22 cellular contexts compared by ENCODE assay signal in the genomic region with DNA sequence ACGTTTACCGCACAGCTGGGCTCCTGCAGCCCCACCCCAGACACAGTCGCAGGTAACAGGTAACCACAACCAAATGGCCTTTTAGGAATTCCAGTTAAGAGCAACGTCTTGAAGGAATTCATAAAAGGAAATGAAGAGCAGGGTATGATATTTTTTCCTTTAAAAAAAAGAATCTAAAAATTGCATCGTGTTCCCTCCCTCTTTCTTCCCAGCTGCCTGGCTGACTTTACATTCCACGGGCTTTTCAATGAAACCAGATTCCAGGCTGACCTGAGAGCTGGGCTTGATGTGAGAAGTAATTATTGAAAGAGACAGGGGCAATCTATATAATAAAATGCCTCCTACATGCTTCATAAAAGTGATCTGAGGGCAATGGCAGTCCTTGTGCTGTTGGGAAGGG. TPM values are rescaled to one million over a fixed set of nuclear protein-coding genes. Genes with fewer than 3 reads are reported as not detected.
DNase-seq lines count a peak whose midpoint lies in the region; ATAC-seq, FAIRE-seq and TF ChIP-seq lines count a peak whose summit lies in the region.
"Had no signal": no experiment of that assay in that cellular context is flagged by ENCODE, and none has a peak within 500 bp of the region (broad histone marks: within the 10 kb centered on the region; RNA-seq: fewer than 3 reads in every experiment).

No MANE protein-coding gene starts in this region.

- ATAC-seq in GM19328 (IDR thresholded peaks at IDR 0.05; ENCODE audit: unreplicated experiment): no peak
- ATAC-seq: CD8-positive, alpha-beta T cell had no signal

- TF ChIP-seq POLR2A in breast epithelium (IDR thresholded peaks at IDR 0.05): no peak

- H3K36me3 Mint-ChIP-seq in astrocyte (ENCODE audit: low read depth, unreplicated experiment): no peaks in the 10 kb centered on the region
- H3K36me3 Mint-ChIP-seq in mesothelial cell of epicardium: no peaks in the 10 kb centered on the region
- H3K36me3 Mint-ChIP-seq: CD8-positive, alpha-beta T cell had no signal

- H4K20me1 ChIP-seq in mammary epithelial cell (ENCODE audit: insufficient read depth, low read length) (no peaks in the 10 kb centered on the region), astrocyte (ENCODE audit: insufficient read depth, low read length) (no peaks in the 10 kb centered on the region)

- H3K27ac ChIP-seq in mammary epithelial cell (ENCODE audit: insufficient read depth, low read depth, low read length) (no peak overlapping the region), breast epithelium (no peak overlapping the region), astrocyte (ENCODE audit: low read depth, low read length) (no peak overlapping the region)
- H3K27ac ChIP-seq: BLaER1 treated with 17β-estradiol and CSF1 and Interleukin-3, amounts not matched to agents 10 nM and 100 nM; HL-60; RWPE1 had no signal

- H3K79me2 ChIP-seq in mammary epithelial cell (ENCODE audit: insufficient read depth, low read length) (no peaks in the 10 kb centered on the region), astrocyte (ENCODE audit: insufficient read depth, low read length) (no peaks in the 10 kb centered on the region)

- in situ Hi-C loops in mammary epithelial cell (cut with MboI; ENCODE audit: low sequenced_read_pairs in 2 of 2): no loop called here

- H3K9me3 ChIP-seq in mammary epithelial cell (replicated peaks; ENCODE audit: insufficient read depth, low read length): no peaks in the 10 kb centered on the region
- H3K9me3 ChIP-seq in breast epithelium: no peaks in the 10 kb centered on the region
- H3K9me3 ChIP-seq in astrocyte (ENCODE audit: insufficient read depth, low read depth, low read length): no peaks in the 10 kb centered on the region
- H3K9me3 ChIP-seq: BLaER1 treated with 17β-estradiol and CSF1 and Interleukin-3, amounts not matched to agents 10 nM and 100 nM had no signal

- CTCF ChIA-PET in mammary epithelial cell (lab: Charles Lee; ENCODE audit: low non-redundant PET): interaction anchor here (0.6 kb wide), 1 partner anchor 117 kb away, joined by 3 read pairs; no protein-coding TSS in a partner anchor

- H3K4me2 ChIP-seq in mammary epithelial cell (ENCODE audit: insufficient read depth, low read depth, low read length): no peak overlapping the region
- no peak overlapping the region for H3K4me2 ChIP-seq in astrocyte (ENCODE audit: low read length)

- no TSS peak for BruUV-seq in mammary epithelial cell (replicated peaks; lab: Mats Ljungman, UMichigan)

- intact Hi-C loops in mammary epithelial cell (cut with micrococcal nuclease) (no loop called here), breast epithelium (cut with DNase I; ENCODE audit: low total_unique reads) (no loop called here)

- dilution Hi-C loops in mammary epithelial cell (cut with HindIII; ENCODE audit: low sequenced_read_pairs): no loop called here

- H3K27me3 ChIP-seq in mammary epithelial cell (ENCODE audit: insufficient read depth, low read length): peaks cover 3% of the 10 kb centered on the region
- H3K27me3 ChIP-seq in breast epithelium: no peaks in the 10 kb centered on the region
- H3K27me3 ChIP-seq in astrocyte (ENCODE audit: insufficient read depth, low read length): peaks cover 25% of the 10 kb centered on the region
- H3K27me3 ChIP-seq: BLaER1 treated with 17β-estradiol and CSF1 and Interleukin-3, amounts not matched to agents 10 nM and 100 nM had no signal

- 73% methylated on average over 6 of the region's 6 CpGs for WGBS in mammary epithelial cell (ENCODE audit: low coverage, missing lambda C conversion rate)

- H3K27me3 Mint-ChIP-seq in astrocyte (ENCODE audit: low read depth, unreplicated experiment) (peaks cover 52% of the 10 kb centered on the region), mesothelial cell of epicardium (ENCODE audit: low read depth) (peaks cover 40% of the 10 kb centered on the region)

- H3K4me1 ChIP-seq in mammary epithelial cell (ENCODE audit: insufficient read depth, low read length) (peaks cover 11% of the 10 kb centered on the region), breast epithelium (no peaks in the 10 kb centered on the region), astrocyte (ENCODE audit: insufficient read depth, low read length) (peaks cover 5% of the 10 kb centered on the region)

- peaks cover 10% of the 10 kb centered on the region for H3K4me1 Mint-ChIP-seq in astrocyte (ENCODE audit: low read depth, unreplicated experiment)
- peaks cover 24% of the 10 kb centered on the region for H3K4me1 Mint-ChIP-seq in mesothelial cell of epicardium

- peak overlapping the region; percentile 34 for H2AFZ ChIP-seq in mammary epithelial cell (ENCODE audit: low read depth, low read length)
- no peak overlapping the region for H2AFZ ChIP-seq in astrocyte (ENCODE audit: low read depth, low read length)

- DNase-seq in mammary epithelial cell (no peak), breast epithelium (ENCODE audit: low spot score in 2 of 2) (no peak), astrocyte (ENCODE audit: low read depth) (no peak), mesothelial cell of epicardium (ENCODE audit: low spot score in 2 of 2, unreplicated experiment in 2 of 2) (no peak), SW480 (ENCODE audit: low spot score) (no peak), cortex of kidney (lab: John Stamatoyannopoulos, UW) (no peak), kidney tubule cell (ENCODE audit: low spot score) (no peak)
- DNase-seq: 8988T; CD8-positive, alpha-beta T cell; DMS153; GDM1; GOT3; NCI-H1105; NCI-H2029 treated with DMSO at 0.1 percent for 48 hours; NCI-H510A treated with DMSO at 0.1 percent for 48 hours; NCI-H748 treated with DMSO at 0.1 percent for 48 hours had no signal

- H3K27ac Mint-ChIP-seq in astrocyte (ENCODE audit: unreplicated experiment) (peak overlapping the region; percentile 86), mesothelial cell of epicardium (peak overlapping the region; percentile 95)
- H3K27ac Mint-ChIP-seq: CD8-positive, alpha-beta T cell; IgD-negative memory B cell had no signal

- no peak for FAIRE-seq in astrocyte (lab: Jason Lieb, UNC)
- FAIRE-seq: GM18507 had no signal

- H3K4me3 Mint-ChIP-seq in astrocyte (ENCODE audit: unreplicated experiment) (no peak overlapping the region), mesothelial cell of epicardium (no peak overlapping the region)
- H3K4me3 Mint-ChIP-seq: CD8-positive, alpha-beta T cell; IgD-negative memory B cell had no signal

- H3K9ac ChIP-seq in mammary epithelial cell (ENCODE audit: insufficient read depth, low read length) (no peak overlapping the region), astrocyte (ENCODE audit: low read length) (no peak overlapping the region)
- H3K9ac ChIP-seq: BLaER1 treated with 17β-estradiol and CSF1 and Interleukin-3, amounts not matched to agents 10 nM and 100 nM had no signal

- H3K36me3 ChIP-seq in mammary epithelial cell (ENCODE audit: insufficient read depth, low read length) (no peaks in the 10 kb centered on the region), breast epithelium (no peaks in the 10 kb centered on the region), astrocyte (ENCODE audit: insufficient read depth, low read length) (no peaks in the 10 kb centered on the region)
- H3K36me3 ChIP-seq: BLaER1 treated with 17β-estradiol and CSF1 and Interleukin-3, amounts not matched to agents 10 nM and 100 nM had no signal

- H3K4me3 ChIP-seq in mammary epithelial cell (replicated peaks in 1 of 3; ENCODE audit: insufficient read depth in 1 of 3, low read depth in 2 of 3, low read length in 3 of 3): no peak overlapping the region
- no peak overlapping the region for H3K4me3 ChIP-seq in breast epithelium
- H3K4me3 ChIP-seq in astrocyte (ENCODE audit: insufficient read depth, low read depth, low read length): no peak overlapping the region
- H3K4me3 ChIP-seq: BLaER1 treated with 17β-estradiol and CSF1 and Interleukin-3, amounts not matched to agents 10 nM and 100 nM had no signal

- H3K9me3 Mint-ChIP-seq in astrocyte (ENCODE audit: unreplicated experiment) (peaks cover 3% of the 10 kb centered on the region), mesothelial cell of epicardium (no peaks in the 10 kb centered on the region)

- TF ChIP-seq CTCF in mammary epithelial cell (conservative IDR thresholded peaks at IDR 0.05 in 1 of 2, IDR thresholded peaks at IDR 0.05 in 1 of 2; ENCODE audit: extremely low read depth in 1 of 2, insufficient read depth in 1 of 2, low read depth in 1 of 2, low read length in 2 of 2): no peak
- TF ChIP-seq CTCF in breast epithelium (IDR thresholded peaks at IDR 0.05): no peak
- no peak for TF ChIP-seq CTCF in astrocyte (IDR thresholded peaks at IDR 0.05; ENCODE audit: insufficient read depth, low read depth, low read length)
- TF ChIP-seq CTCF in mesothelial cell of epicardium (IDR thresholded peaks at IDR 0.05; ENCODE audit: unreplicated experiment): no peak

RNA-seq across cellular contexts. Expression of a gene that starts 57.3 kb away (rescaled TPM):
- total RNA-seq in mammary epithelial cell (100 to 1,000 TPM; 210 to 354 TPM), breast epithelium (100 to 1,000 TPM; 291 to 419 (median 301) TPM), astrocyte (147 and 168 TPM in 2 replicates), mesothelial cell of epicardium (194 to 204 TPM (median 197 TPM) in 3 replicates)
- 497 TPM for polyA plus RNA-seq in mammary epithelial cell
- polyA minus RNA-seq in mammary epithelial cell: 395 TPM
